2 cellular contexts compared by ENCODE assay signal in the genomic region with DNA sequence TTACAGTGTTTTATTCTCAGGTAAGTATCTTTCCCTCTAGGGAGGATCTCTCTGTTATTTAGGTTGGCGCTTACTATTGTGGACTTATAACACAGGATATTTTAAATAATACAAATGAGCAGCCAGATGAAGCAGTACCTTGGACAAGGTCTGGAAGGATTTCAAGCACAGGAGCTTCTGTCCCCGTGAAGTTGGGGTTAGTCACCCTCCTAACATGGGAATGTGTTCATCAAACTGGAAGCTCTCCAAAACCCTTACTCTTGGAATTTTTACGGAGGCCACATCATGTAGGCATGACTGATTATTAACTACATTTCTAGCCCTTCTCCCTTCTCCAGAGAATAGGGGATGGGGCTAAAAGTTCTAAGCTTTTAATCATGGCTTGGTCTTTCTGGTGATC.
TF ChIP-seq lines count a peak whose summit lies in the region.

No MANE protein-coding gene starts in this region.

TF ChIP-seq in IMR-90, 13 proteins besides CTCF, POLR2A, EP300 and RAD21:
- TF ChIP-seq NFE2L2 (IDR thresholded peaks at IDR 0.05; ENCODE audit: low read depth, low read length) (no peak), MAZ (IDR thresholded peaks at IDR 0.05; ENCODE audit: borderline replicate concordance, low read depth, low read length) (no peak), CHD1 (IDR thresholded peaks at IDR 0.05; ENCODE audit: low read depth, low read length) (no peak), RFX5 (IDR thresholded peaks at IDR 0.05; ENCODE audit: low read depth, low read length) (no peak), SMC3 (IDR thresholded peaks at IDR 0.05; ENCODE audit: low read depth, low read length) (no peak), MXI1 (IDR thresholded peaks at IDR 0.05; ENCODE audit: borderline replicate concordance, low read depth, low read length) (no peak), FOS (IDR thresholded peaks at IDR 0.05; ENCODE audit: low read depth, low read length) (no peak), RCOR1 (IDR thresholded peaks at IDR 0.05; ENCODE audit: insufficient replicate concordance, low read length) (no peak), MAFK (IDR thresholded peaks at IDR 0.05; ENCODE audit: low read depth, low read length) (no peak), CEBPB (IDR thresholded peaks at IDR 0.05; ENCODE audit: low read depth, low read length) (no peak), BHLHE40 (IDR thresholded peaks at IDR 0.05; ENCODE audit: low read depth, low read length) (no peak)
- TF ChIP-seq, protein P1, sequence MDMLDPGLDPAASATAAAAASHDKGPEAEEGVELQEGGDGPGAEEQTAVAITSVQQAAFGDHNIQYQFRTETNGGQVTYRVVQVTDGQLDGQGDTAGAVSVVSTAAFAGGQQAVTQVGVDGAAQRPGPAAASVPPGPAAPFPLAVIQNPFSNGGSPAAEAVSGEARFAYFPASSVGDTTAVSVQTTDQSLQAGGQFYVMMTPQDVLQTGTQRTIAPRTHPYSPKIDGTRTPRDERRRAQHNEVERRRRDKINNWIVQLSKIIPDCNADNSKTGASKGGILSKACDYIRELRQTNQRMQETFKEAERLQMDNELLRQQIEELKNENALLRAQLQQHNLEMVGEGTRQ (IDR thresholded peaks at IDR 0.05; ENCODE audit: low read depth, low read length): no peak
- TF ChIP-seq, protein P2, sequence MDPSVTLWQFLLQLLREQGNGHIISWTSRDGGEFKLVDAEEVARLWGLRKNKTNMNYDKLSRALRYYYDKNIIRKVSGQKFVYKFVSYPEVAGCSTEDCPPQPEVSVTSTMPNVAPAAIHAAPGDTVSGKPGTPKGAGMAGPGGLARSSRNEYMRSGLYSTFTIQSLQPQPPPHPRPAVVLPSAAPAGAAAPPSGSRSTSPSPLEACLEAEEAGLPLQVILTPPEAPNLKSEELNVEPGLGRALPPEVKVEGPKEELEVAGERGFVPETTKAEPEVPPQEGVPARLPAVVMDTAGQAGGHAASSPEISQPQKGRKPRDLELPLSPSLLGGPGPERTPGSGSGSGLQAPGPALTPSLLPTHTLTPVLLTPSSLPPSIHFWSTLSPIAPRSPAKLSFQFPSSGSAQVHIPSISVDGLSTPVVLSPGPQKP (IDR thresholded peaks at IDR 0.05; ENCODE audit: borderline replicate concordance, low read depth, low read length): no peak
TF ChIP-seq in IMR-90: peak in this region for 0.

TF ChIP-seq in GM12878, 131 proteins besides CTCF, POLR2A, EP300 and RAD21:
- TF ChIP-seq MTA2 (IDR thresholded peaks at IDR 0.05; ENCODE audit: low read depth): no peak
- no peak for TF ChIP-seq STAT3 (IDR thresholded peaks at IDR 0.05; ENCODE audit: low read depth, low read length)
- TF ChIP-seq, protein P3, sequence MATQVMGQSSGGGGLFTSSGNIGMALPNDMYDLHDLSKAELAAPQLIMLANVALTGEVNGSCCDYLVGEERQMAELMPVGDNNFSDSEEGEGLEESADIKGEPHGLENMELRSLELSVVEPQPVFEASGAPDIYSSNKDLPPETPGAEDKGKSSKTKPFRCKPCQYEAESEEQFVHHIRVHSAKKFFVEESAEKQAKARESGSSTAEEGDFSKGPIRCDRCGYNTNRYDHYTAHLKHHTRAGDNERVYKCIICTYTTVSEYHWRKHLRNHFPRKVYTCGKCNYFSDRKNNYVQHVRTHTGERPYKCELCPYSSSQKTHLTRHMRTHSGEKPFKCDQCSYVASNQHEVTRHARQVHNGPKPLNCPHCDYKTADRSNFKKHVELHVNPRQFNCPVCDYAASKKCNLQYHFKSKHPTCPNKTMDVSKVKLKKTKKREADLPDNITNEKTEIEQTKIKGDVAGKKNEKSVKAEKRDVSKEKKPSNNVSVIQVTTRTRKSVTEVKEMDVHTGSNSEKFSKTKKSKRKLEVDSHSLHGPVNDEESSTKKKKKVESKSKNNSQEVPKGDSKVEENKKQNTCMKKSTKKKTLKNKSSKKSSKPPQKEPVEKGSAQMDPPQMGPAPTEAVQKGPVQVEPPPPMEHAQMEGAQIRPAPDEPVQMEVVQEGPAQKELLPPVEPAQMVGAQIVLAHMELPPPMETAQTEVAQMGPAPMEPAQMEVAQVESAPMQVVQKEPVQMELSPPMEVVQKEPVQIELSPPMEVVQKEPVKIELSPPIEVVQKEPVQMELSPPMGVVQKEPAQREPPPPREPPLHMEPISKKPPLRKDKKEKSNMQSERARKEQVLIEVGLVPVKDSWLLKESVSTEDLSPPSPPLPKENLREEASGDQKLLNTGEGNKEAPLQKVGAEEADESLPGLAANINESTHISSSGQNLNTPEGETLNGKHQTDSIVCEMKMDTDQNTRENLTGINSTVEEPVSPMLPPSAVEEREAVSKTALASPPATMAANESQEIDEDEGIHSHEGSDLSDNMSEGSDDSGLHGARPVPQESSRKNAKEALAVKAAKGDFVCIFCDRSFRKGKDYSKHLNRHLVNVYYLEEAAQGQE (IDR thresholded peaks at IDR 0.05; ENCODE audit: low read depth, low read length): peak; percentile 35; the same call in 1 of the 2 replicates
